Comparison of ENCODE assay signal across 15 cellular contexts in the genomic region with DNA sequence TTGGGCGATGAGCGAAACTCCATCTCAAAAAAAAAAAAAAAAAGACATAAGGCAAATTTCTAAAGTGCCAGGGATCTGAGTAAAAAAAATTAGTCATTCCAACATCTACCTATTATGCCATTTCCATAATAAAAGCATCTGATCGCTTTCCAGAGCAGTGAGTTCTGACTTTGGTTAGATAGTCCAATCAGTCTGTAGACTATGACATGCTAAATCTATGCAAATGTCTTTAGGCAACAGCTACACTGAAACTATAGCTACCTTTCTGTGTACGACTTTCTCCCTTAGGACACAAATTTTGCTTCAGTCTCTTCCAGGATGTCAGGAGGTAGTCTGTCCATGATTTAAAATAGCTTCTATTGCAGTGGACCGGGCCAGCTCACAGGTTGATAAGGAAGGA. TPM values are rescaled to one million over a fixed set of nuclear protein-coding genes. Genes with fewer than 3 reads are reported as not detected.
DNase-seq lines count a peak whose midpoint lies in the region; TF ChIP-seq lines count a peak whose summit lies in the region.
"Had no signal": no experiment of that assay in that cellular context is flagged by ENCODE, and none has a peak within 500 bp of the region (broad histone marks: within the 10 kb centered on the region; RNA-seq: fewer than 3 reads in every experiment).

No MANE protein-coding gene starts in this region.

- H2AFZ ChIP-seq in trophoblast cell (ENCODE audit: insufficient read depth, low read length, poor library complexity): no peak overlapping the region

- H4K12ac ChIP-seq in trophoblast cell (ENCODE audit: low read depth, low read length): no peak overlapping the region

- H3K4me3 ChIP-seq in AG04450 (ENCODE audit: low read depth, low read length): no peak overlapping the region
- H3K4me3 ChIP-seq in left ventricle myocardium inferior: peak overlapping the region; percentile 33
- H3K4me3 ChIP-seq in trophoblast cell (ENCODE audit: low read depth, low read length): no peak overlapping the region
- H3K4me3 ChIP-seq: lower lobe of right lung, upper lobe of right lung had no signal

- peak overlapping the region; percentile 23 for H3K4me2 ChIP-seq in trophoblast cell (ENCODE audit: low read length)
- H3K4me2 ChIP-seq: KMS-11 had no signal

- no peak overlapping the region for H3K23ac ChIP-seq in trophoblast cell (ENCODE audit: low read length)

- no peak overlapping the region for H3K9ac ChIP-seq in trophoblast cell (ENCODE audit: low read length)
- H3K9ac ChIP-seq: KMS-11 had no signal

- DNase-seq in AG04450 (ENCODE audit: low read depth, low spot score) (no peak), T1000 (lab: John Stamatoyannopoulos, UW) (peak; percentile 10), left ventricle myocardium inferior (no peak), trophoblast cell (peak in 1 of 2 donors; percentile 52), GM03348 (ENCODE audit: low spot score) (no peak), NCI-H82 treated with DMSO at 0.1 percent for 48 hours (lab: John Stamatoyannopoulos, UW; ENCODE audit: unreplicated experiment) (no peak)
- DNase-seq in stimulated activated CD4-positive, alpha-beta T cell treated with anti-CD3 and anti-CD28 coated beads, Interleukin-4, amount 100 ng/mL, for 4 hours: no peak
- DNase-seq in activated CD4-positive, alpha-beta T cell treated with anti-CD3 and anti-CD28 coated beads for 4 hours: no peak
- DNase-seq: effector CD4-positive, alpha-beta T cell; NCI-H1092 treated with DMSO at 0.1 percent for 48 hours; NK-92 treated with Interleukin-12 subunit alpha and Interleukin-12 subunit beta, amount 100 ng/mL, for 24 hours; T-helper 17 cell had no signal

- no peak overlapping the region for H2AK5ac ChIP-seq in trophoblast cell (ENCODE audit: low read length)

- H4K8ac ChIP-seq in trophoblast cell (ENCODE audit: low read depth, low read length): no peak overlapping the region

- H2BK120ac ChIP-seq in trophoblast cell (ENCODE audit: insufficient read depth, low read length, poor library complexity): peak overlapping the region; percentile 51

- peak overlapping the region; percentile 65 for H3K27ac ChIP-seq in AG04450 (ENCODE audit: low read depth, low read length)
- H3K27ac ChIP-seq in left ventricle myocardium inferior (replicated peaks): peak overlapping the region; percentile 90
- H3K27ac ChIP-seq in trophoblast cell (ENCODE audit: low read depth, low read length): peak overlapping the region; percentile 93
- H3K27ac ChIP-seq: KMS-11, lower lobe of right lung, upper lobe of right lung had no signal

- H3K4ac ChIP-seq in trophoblast cell (ENCODE audit: low read depth, low read length): no peak overlapping the region

- intact Hi-C loops in left ventricle myocardium inferior (cut with micrococcal nuclease): no loop called here

- H3K14ac ChIP-seq in trophoblast cell (ENCODE audit: low read length): peak overlapping the region; percentile 23

- no peak overlapping the region for H3K18ac ChIP-seq in trophoblast cell (ENCODE audit: low read length)

- POLR2A ChIA-PET in AG04450 (lab: Yijun Ruan, JAX): no interaction called here

- H3K9me3 ChIP-seq in AG04450 (ENCODE audit: control insufficient read depth, insufficient read depth, low read length) (no peaks in the 10 kb centered on the region), left ventricle myocardium inferior (replicated peaks) (no peaks in the 10 kb centered on the region), trophoblast cell (ENCODE audit: insufficient read depth, low read depth, low read length) (no peaks in the 10 kb centered on the region)
- H3K9me3 ChIP-seq: lower lobe of right lung, upper lobe of right lung had no signal

- no peak overlapping the region for H2BK12ac ChIP-seq in trophoblast cell (ENCODE audit: low read length)

- H3K27me3 ChIP-seq in AG04450 (ENCODE audit: control insufficient read depth, insufficient read depth, low read length) (no peaks in the 10 kb centered on the region), left ventricle myocardium inferior (ENCODE audit: low read depth) (no peaks in the 10 kb centered on the region), trophoblast cell (ENCODE audit: insufficient read depth, low read length) (no peaks in the 10 kb centered on the region)
- H3K27me3 ChIP-seq: upper lobe of right lung had no signal

- H3K36me3 ChIP-seq in left ventricle myocardium inferior: no peaks in the 10 kb centered on the region
- H3K36me3 ChIP-seq in trophoblast cell (ENCODE audit: control insufficient read depth in 1 of 2, insufficient read depth in 2 of 2, low read length in 2 of 2): no peaks in the 10 kb centered on the region
- H3K36me3 ChIP-seq: lower lobe of right lung, upper lobe of right lung had no signal

- TF ChIP-seq CTCF in AG04450 (IDR thresholded peaks at IDR 0.05; ENCODE audit: low read depth, low read length): no peak
- no peak for TF ChIP-seq CTCF in left ventricle myocardium inferior (IDR thresholded peaks at IDR 0.05; ENCODE audit: borderline replicate concordance)

- CTCF ChIA-PET in AG04450 (lab: Charles Lee): interaction anchor here (0.6 to 1.3 kb wide), 3 partner anchors 12 to 286 kb away, joined by 3 to 14 read pairs (median 3); no protein-coding TSS in a partner anchor

- peak overlapping the region; percentile 64 for H4K91ac ChIP-seq in trophoblast cell (ENCODE audit: low read depth, low read length)

- H2BK5ac ChIP-seq in trophoblast cell (ENCODE audit: low read depth, low read length, poor library complexity): peak overlapping the region; percentile 66

- no CpG with 5 or more reads among the region's 5 CpGs for WGBS in trophoblast cell (ENCODE audit: extremely low coverage, insufficient coverage, insufficient read length)

- peaks cover 32% of the 10 kb centered on the region for H3K79me1 ChIP-seq in trophoblast cell (ENCODE audit: low read length)

- H3K4me1 ChIP-seq in left ventricle myocardium inferior (peaks cover 60% of the 10 kb centered on the region), trophoblast cell (ENCODE audit: control insufficient read depth in 1 of 2, insufficient read depth in 2 of 2, low read length in 2 of 2) (peaks cover 25 to 36% of the 10 kb centered on the region in 2 experiments)

- peaks cover 3% of the 10 kb centered on the region for H3K79me2 ChIP-seq in trophoblast cell (ENCODE audit: control insufficient read depth, insufficient read depth, low read length, poor library complexity)

RNA-seq across cellular contexts. Expression of a gene that starts 58.9 kb away (rescaled TPM):
- polyA plus RNA-seq in AG04450 (2011; rRNA removed): 0.83 and 1.3 TPM in 2 replicates
- 0.69 and 1.5 TPM in 2 replicates for polyA minus RNA-seq in AG04450 (2011; rRNA and poly(A)+ RNA removed)
- total RNA-seq in left ventricle myocardium inferior: 7.2 TPM
- polyA plus RNA-seq in trophoblast cell (2013): 3.9 and 4.3 TPM in 2 replicates
- total RNA-seq: T-helper 17 cell had no signal
